ENCODE assay signal across 8 cellular contexts in genomic region chr11:124758355-124759267, GRCh38. TPM values are rescaled to one million over a fixed set of nuclear protein-coding genes. Genes with fewer than 3 reads are reported as not detected.
DNase-seq lines count a peak whose midpoint lies in the region; TF ChIP-seq lines count a peak whose summit lies in the region.

No MANE protein-coding gene starts in this region.

- no peak overlapping the region for H3K4me3 ChIP-seq in HEK293 (ENCODE audit: low read depth, low read length)
- no peak overlapping the region for H3K4me3 ChIP-seq in NB4 (ENCODE audit: low read depth, low read length)
- H3K4me3 ChIP-seq in WERI-Rb-1 (ENCODE audit: low read depth, low read length): no peak overlapping the region

- H3K4me3 Mint-ChIP-seq in immature natural killer cell: peak overlapping the region in 4 of 5 donors; percentile 27 to 57 (median 48)

- peaks cover 25 to 27% of the 10 kb centered on the region in 2 donors for H3K4me1 Mint-ChIP-seq in immature natural killer cell

- H3K4me1 ChIP-seq in HEK293 (ENCODE audit: control insufficient read depth, insufficient read depth, low read length): no peaks in the 10 kb centered on the region

- CTCF ChIA-PET in HEK293 (lab: Yijun Ruan, JAX): interaction anchor here (0.6 to 1.7 kb wide), 17 partner anchors 10 to 1061 kb away, joined by 3 to 13 read pairs (median 4); no protein-coding TSS in a partner anchor

- H3K36me3 ChIP-seq in HEK293 (ENCODE audit: control insufficient read depth in 2 of 2, insufficient read depth in 1 of 2, low read length in 2 of 2) (no peaks in the 10 kb centered on the region), WERI-Rb-1 (no peaks in the 10 kb centered on the region)

- H3K27me3 ChIP-seq in WERI-Rb-1 (ENCODE audit: insufficient read depth, low read depth, severe bottlenecking): no peaks in the 10 kb centered on the region

- DNase-seq in NB4 (ENCODE audit: low read depth) (peak; percentile 97), WERI-Rb-1 (no peak), caudate nucleus (lab: John Stamatoyannopoulos, UW) (peak in 40 of 61 donors; percentile 4 to 77 (median 54)), immature natural killer cell (peak; percentile 42 to 47 (median 44)), GOT3 (lab: John Stamatoyannopoulos, UW) (no peak)
- DNase-seq in stimulated activated CD4-positive, alpha-beta T cell treated with anti-CD3 and anti-CD28 coated beads, Interleukin-12 subunit alpha, Interleukin-12 subunit beta, amount 100 ng/mL, for 4 hours: peak; percentile 58

- TF ChIP-seq POLR2A in NB4 (IDR thresholded peaks at IDR 0.05; ENCODE audit: extremely low read depth, insufficient read length): no peak

- H3K27me3 Mint-ChIP-seq in immature natural killer cell (ENCODE audit: low read depth in 3 of 3): peaks cover 13 to 37% (median 28%) of the 10 kb centered on the region in 3 donors

- POLR2A ChIA-PET in HEK293 (lab: Yijun Ruan, JAX): interaction anchor here (1.0 to 1.4 kb wide), 3 partner anchors 12 to 85 kb away, joined by 4 to 9 read pairs (median 5); partner anchors contain the start of gene SPA17

- no peak overlapping the region for H3K27ac Mint-ChIP-seq in immature natural killer cell

- H3K27ac ChIP-seq in HEK293 (ENCODE audit: extremely low read depth, low read depth, low read length) (no peak overlapping the region), WERI-Rb-1 (no peak overlapping the region), caudate nucleus (ENCODE audit: low read depth, low read length) (peak overlapping the region; percentile 52)

- peaks cover 0 to 2% (median 0%) of the 10 kb centered on the region in 6 donors for H3K9me3 Mint-ChIP-seq in immature natural killer cell

- peak; percentile 89 for TF ChIP-seq CTCF in GM12872 (IDR thresholded peaks at IDR 0.05; ENCODE audit: insufficient read depth, low read depth, low read length)
- TF ChIP-seq CTCF in HEK293 (tag by site-specific recombination; IDR thresholded peaks at IDR 0.05): no peak
- TF ChIP-seq CTCF in NB4 (IDR thresholded peaks at IDR 0.05; ENCODE audit: low read depth, low read length): peak; percentile 83
- TF ChIP-seq CTCF in WERI-Rb-1 (IDR thresholded peaks at IDR 0.05; ENCODE audit: low read depth, low read length): 0 out of 2 replicates have a peak, but pooled peaks have one; percentile 16

- no peaks in the 10 kb centered on the region for H3K36me3 Mint-ChIP-seq in immature natural killer cell

- H3K9me3 ChIP-seq in HEK293 (ENCODE audit: control insufficient read depth, insufficient read depth, low read depth, low read length) (no peaks in the 10 kb centered on the region), WERI-Rb-1 (ENCODE audit: severe bottlenecking) (no peaks in the 10 kb centered on the region)

TF ChIP-seq in HEK293, 187 proteins besides CTCF, POLR2A, EP300 and RAD21:
- TF ChIP-seq ZNF341 (tag by site-specific recombination; IDR thresholded peaks at IDR 0.05; ENCODE audit: low read depth): peak; percentile 64
- TF ChIP-seq KLF10 (tag by site-specific recombination; IDR thresholded peaks at IDR 0.05): no peak

RNA-seq across cellular contexts. Expression of gene ESAM, which starts 3.5 kb away (rescaled TPM):
- 1 to 10 TPM in 1 of 3 donors, under 1 TPM in 1, not detected in 1; 0.30 to 4.3 TPM for polyA plus RNA-seq in immature natural killer cell

RNA-seq across cellular contexts. Expression of gene VSIG2, which starts 6.6 kb away (rescaled TPM):
- polyA plus RNA-seq in immature natural killer cell: not detected

RNA-seq across cellular contexts. Expression of gene NRGN, which starts 18.9 kb away (rescaled TPM):
- polyA plus RNA-seq in immature natural killer cell: 10 to 100 TPM in 1 of 3 donors, 1 to 10 TPM in 1, under 1 TPM in 1; 0.82 to 11.6 (median 3.0) TPM

RNA-seq across cellular contexts. Expression of gene MSANTD2, which starts 41.6 kb away (rescaled TPM):
- polyA plus RNA-seq in immature natural killer cell: 1 to 10 TPM; 2.8 to 7.2 (median 5.7) TPM

Comparison
In these comparisons a context has a peak if more than half of its experiments do, and no peak if none do; other contexts are left out.
1. DNase-seq: peak in NB4 (single experiment), caudate nucleus (40 of 61), immature natural killer cell (3 of 3) and stimulated activated CD4-positive, alpha-beta T cell treated with anti-CD3 and anti-CD28 coated beads, Interleukin-12 subunit alpha, Interleukin-12 subunit beta, amount 100 ng/mL, for 4 hours (single experiment); none in WERI-Rb-1 (single experiment) and GOT3 (single experiment).